ENCODE assay signal across 8 cellular contexts in the genomic region with DNA sequence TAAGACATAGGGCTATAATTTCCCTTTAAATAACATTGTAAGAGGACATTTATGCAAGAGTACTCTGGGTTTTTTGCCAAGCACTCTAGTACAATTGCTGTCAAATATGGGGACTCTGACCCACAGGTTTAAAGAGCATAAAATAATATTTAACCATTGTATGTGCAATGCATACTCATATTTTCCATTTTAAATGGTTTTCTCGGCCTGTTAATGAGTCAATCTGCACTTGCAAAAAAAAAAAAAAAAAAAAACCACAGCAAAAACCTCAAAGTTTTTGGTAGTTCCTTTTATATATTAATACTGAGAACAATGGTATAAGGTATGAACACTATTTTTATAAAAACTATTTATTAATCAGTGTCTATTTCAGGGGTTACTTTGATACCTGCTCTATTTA.
A peak's percentile ranks its signal among the peaks of the same experiment; 100 is the strongest.
DNase-seq lines count a peak whose midpoint lies in the region; ATAC-seq and TF ChIP-seq lines count a peak whose summit lies in the region.

No MANE protein-coding gene starts in this region.

- H3K4me3 ChIP-seq in mucosa of descending colon (no peak overlapping the region), ascending aorta (no peak overlapping the region)

- peak; percentile 52 to 59 for ATAC-seq in activated CD4-positive, CD25-positive, alpha-beta regulatory T cell treated with anti-CD3 and anti-CD28 coated beads, Interleukin-2, amount 50 U/mL, for 24 hours
- ATAC-seq in HG02610 (IDR thresholded peaks at IDR 0.05; ENCODE audit: unreplicated experiment) (peak; percentile 64), HG03575 (IDR thresholded peaks at IDR 0.05; ENCODE audit: extremely low read depth, insufficient number of reproducible peaks, low FRiP score, unreplicated experiment) (peak; percentile 31), mucosa of descending colon (peak; percentile 51), left cardiac atrium (no peak)

- TF ChIP-seq CTCF in mucosa of descending colon (IDR thresholded peaks at IDR 0.05) (no peak), ascending aorta (IDR thresholded peaks at IDR 0.05) (no peak)

- no peaks in the 10 kb centered on the region for H3K27me3 ChIP-seq in ascending aorta

- intact Hi-C loops in mucosa of descending colon (cut with DNase I, micrococcal nuclease) (no loop called here), left cardiac atrium (cut with DNase I) (no loop called here), ascending aorta (cut with DNase I) (no loop called here)

- no peaks in the 10 kb centered on the region for H3K9me3 ChIP-seq in mucosa of descending colon
- no peaks in the 10 kb centered on the region for H3K9me3 ChIP-seq in ascending aorta

- no peaks in the 10 kb centered on the region for H3K36me3 ChIP-seq in mucosa of descending colon (ENCODE audit: low read depth)
- H3K36me3 ChIP-seq in ascending aorta = no peaks in the 10 kb centered on the region

- no peaks in the 10 kb centered on the region for H3K4me1 ChIP-seq in mucosa of descending colon (ENCODE audit: low read depth)
- peaks cover 0 to 3% of the 10 kb centered on the region in 2 donors for H3K4me1 ChIP-seq in ascending aorta

- DNase-seq in activated CD4-positive, CD25-positive, alpha-beta regulatory T cell treated with anti-CD3 and anti-CD28 coated beads, Interleukin-2, amount 50 U/mL, for 72 hours = no peak
- no peak for DNase-seq in mucosa of descending colon
- DNase-seq in left cardiac atrium = no peak
- no peak for DNase-seq in ascending aorta (ENCODE audit: low spot score in 2 of 2)
- no peak for DNase-seq in NCI-H146 treated with DMSO at 0.1 percent for 48 hours (lab: John Stamatoyannopoulos, UW; ENCODE audit: unreplicated experiment)

- H3K27ac ChIP-seq in ascending aorta = no peak overlapping the region

Comparison
In these comparisons a context has a peak if more than half of its experiments do, and no peak if none do; other contexts are left out.
1. ATAC-seq: peak in activated CD4-positive, CD25-positive, alpha-beta regulatory T cell treated with anti-CD3 and anti-CD28 coated beads, Interleukin-2, amount 50 U/mL, for 24 hours (2 of 2), HG02610 (single experiment), HG03575 (single experiment) and mucosa of descending colon (single experiment); none in left cardiac atrium (0 of 2).